Comparison of ENCODE assay signal across 12 cellular contexts in genomic region chr2:25794544-25795276, GRCh38.
DNase-seq lines count a peak whose midpoint lies in the region; ATAC-seq, FAIRE-seq and TF ChIP-seq lines count a peak whose summit lies in the region.
"Had no signal": no experiment of that assay in that cellular context is flagged by ENCODE, and none has a peak within 500 bp of the region (broad histone marks: within the 10 kb centered on the region; RNA-seq: fewer than 3 reads in every experiment).

No MANE protein-coding gene starts in this region.

- no peaks in the 10 kb centered on the region for H3K79me2 ChIP-seq in GM12878 (ENCODE audit: control insufficient read depth, insufficient read depth, low read length)

- H3K9me3 ChIP-seq in CD8-positive, alpha-beta memory T cell (ENCODE audit: low read length) = no peaks in the 10 kb centered on the region
- no peaks in the 10 kb centered on the region for H3K9me3 ChIP-seq in GM12878 (replicated peaks; ENCODE audit: control insufficient read depth, insufficient read depth, low read length)
- H3K9me3 ChIP-seq in tibial artery = no peaks in the 10 kb centered on the region
- H3K9me3 ChIP-seq in lower lobe of right lung = no peaks in the 10 kb centered on the region
- H3K9me3 ChIP-seq: adrenal gland had no signal

- no peak overlapping the region for H3K9ac ChIP-seq in GM12878 (ENCODE audit: control insufficient read depth, insufficient read depth, low read length)

- POLR2A ChIA-PET in CD8-positive, alpha-beta memory T cell (lab: Charles Lee) = interaction anchor here (0.5 to 1.5 kb wide), 4 partner anchors 15 to 84 kb away, joined by 3 to 6 read pairs (median 4); partner anchors contain the start of gene ASXL2
- POLR2A ChIA-PET in GM12878 (lab: Charles Lee) = interaction anchor here (0.7 to 1.0 kb wide), 4 partner anchors 8 to 123 kb away, joined by 3 to 4 read pairs (median 3); partner anchors contain the start of gene ASXL2

- no peaks in the 10 kb centered on the region for H3K9me3 Mint-ChIP-seq in CD8-positive, alpha-beta memory T cell

- H3K4me2 ChIP-seq in GM12878 (ENCODE audit: control insufficient read depth, insufficient read depth) = peak overlapping the region; percentile 53

- peak overlapping the region; percentile 89 to 99 (median 94) for H3K27ac Mint-ChIP-seq in CD8-positive, alpha-beta memory T cell

- in situ Hi-C loops in KBM-7 (cut with MboI; ENCODE audit: low pct_unique_long_range_greater_than_20kb, low sequenced_read_pairs) (no loop called here), GM12878 (cut with MboI) (no loop called here)

- H3K4me3 ChIP-seq in CD8-positive, alpha-beta memory T cell (ENCODE audit: low read length) = peak overlapping the region; percentile 57
- H3K4me3 ChIP-seq in GM12878 (peak overlapping the region; percentile 25; the same call in 1 of the 2 replicates), foreskin fibroblast (ENCODE audit: low read depth in 1 of 2, low read length in 2 of 2) (no peak overlapping the region), tibial artery (no peak overlapping the region), lower lobe of right lung (no peak overlapping the region)
- H3K4me3 ChIP-seq: adrenal gland, SK-N-MC had no signal

- BruUV-seq in GM12878 (replicated peaks; lab: Mats Ljungman, UMichigan) = no TSS peak

- TF ChIP-seq EP300 in GM12878 (IDR thresholded peaks at IDR 0.05; ENCODE audit: borderline replicate concordance in 1 of 2, control insufficient read depth in 1 of 2, low read depth in 2 of 2, low read length in 2 of 2) = no peak

- peaks cover 19 to 47% (median 31%) of the 10 kb centered on the region in 3 donors for H3K36me3 Mint-ChIP-seq in CD8-positive, alpha-beta memory T cell

- peak overlapping the region; percentile 87 to 95 (median 91) for H3K4me3 Mint-ChIP-seq in CD8-positive, alpha-beta memory T cell

- peaks cover 58% of the 10 kb centered on the region for H3K4me1 ChIP-seq in CD8-positive, alpha-beta memory T cell (ENCODE audit: insufficient read depth, low read length)
- H3K4me1 ChIP-seq in GM12878 (ENCODE audit: control insufficient read depth, insufficient read depth, low read length) (peaks cover 5% of the 10 kb centered on the region; the same call in 1 of the 2 replicates), tibial artery (no peaks in the 10 kb centered on the region), lower lobe of right lung (no peaks in the 10 kb centered on the region)

- DNase-seq in CD8-positive, alpha-beta memory T cell = peak in 2 of 5 donors; percentile 32 to 46
- peak; percentile 34 for DNase-seq in KBM-7
- DNase-seq in GM12878 (ENCODE audit: low read depth, low spot score) = peak; percentile 16
- no peak for DNase-seq in foreskin fibroblast
- no peak for DNase-seq in tibial artery
- no peak for DNase-seq in lower lobe of right lung
- DNase-seq: adrenal gland; NCI-H1417; stimulated activated CD4-positive, alpha-beta T cell treated with anti-CD3 and anti-CD28 coated beads, Interleukin-1b, Interleukin-23, amount 100 ng/mL, for 48 hours had no signal

- no peaks in the 10 kb centered on the region for H3K27me3 Mint-ChIP-seq in CD8-positive, alpha-beta memory T cell

- H3K36me3 ChIP-seq in CD8-positive, alpha-beta memory T cell (ENCODE audit: insufficient read depth, low read length) = peaks cover 15% of the 10 kb centered on the region
- H3K36me3 ChIP-seq in GM12878 (ENCODE audit: control insufficient read depth in 2 of 2, insufficient read depth in 2 of 2, low read length in 1 of 2) (no peaks in the 10 kb centered on the region), tibial artery (peaks cover 15 to 25% (median 17%) of the 10 kb centered on the region in 3 donors), lower lobe of right lung (peaks cover 36% of the 10 kb centered on the region)

- 47% methylated on average over 4 of the region's 4 CpGs for WGBS in GM12878 (ENCODE audit: insufficient coverage, insufficient replicate concordance, low lambda C conversion rate, missing lambda C conversion rate)

- CTCF ChIA-PET in CD8-positive, alpha-beta memory T cell (lab: Charles Lee) = interaction anchor here (0.5 to 2.3 kb wide), 4 partner anchors 57 to 533 kb away, joined by 3 to 8 read pairs (median 3); no protein-coding TSS in a partner anchor
- CTCF ChIA-PET in GM12878 (lab: Yijun Ruan, JAX) = interaction anchor here (0.9 to 2.8 kb wide), 5 partner anchors 13 to 188 kb away, joined by 3 to 15 read pairs (median 4); no protein-coding TSS in a partner anchor

- ATAC-seq in GM18909 (IDR thresholded peaks at IDR 0.05; ENCODE audit: poor library complexity, unreplicated experiment) = peak; percentile 62
- peak; percentile 81 for ATAC-seq in GM12878
- no peak for ATAC-seq in HG03520 (IDR thresholded peaks at IDR 0.05; ENCODE audit: unreplicated experiment)
- ATAC-seq in lower lobe of right lung = no peak

- FAIRE-seq in GM12878 (lab: Jason Lieb, UNC) = peak; percentile 90

- H3K27me3 ChIP-seq in CD8-positive, alpha-beta memory T cell (ENCODE audit: insufficient read depth, low read length, poor library complexity, severe bottlenecking) = no peaks in the 10 kb centered on the region
- no peaks in the 10 kb centered on the region for H3K27me3 ChIP-seq in GM12878 (replicated peaks in 1 of 2; ENCODE audit: control insufficient read depth in 2 of 2, insufficient read depth in 2 of 2, low read length in 1 of 2)
- no peaks in the 10 kb centered on the region for H3K27me3 ChIP-seq in tibial artery
- no peaks in the 10 kb centered on the region for H3K27me3 ChIP-seq in lower lobe of right lung (ENCODE audit: low read depth)
- H3K27me3 ChIP-seq: adrenal gland had no signal

- SMC1A ChIA-PET in GM12878 (lab: Charles Lee; ENCODE audit: uncharacterized antibody, unreplicated experiment) = interaction anchor here (0.6 to 2.9 kb wide), 16 partner anchors 10 to 644 kb away, joined by 3 to 26 read pairs (median 4); partner anchors contain the start of gene ASXL2

- peak overlapping the region; percentile 60 for H3K27ac ChIP-seq in CD8-positive, alpha-beta memory T cell (ENCODE audit: low read depth, low read length)
- H3K27ac ChIP-seq in GM12878 (ENCODE audit: control insufficient read depth, insufficient read depth) (peak overlapping the region; percentile 13; the same call in 1 of the 2 replicates), tibial artery (no peak overlapping the region), lower lobe of right lung (no peak overlapping the region)
- H3K27ac ChIP-seq: adrenal gland, SK-N-MC had no signal

- no peak overlapping the region for H2AFZ ChIP-seq in GM12878 (ENCODE audit: control insufficient read depth, low read depth, low read length)

- intact Hi-C loops in GM12878 (cut with micrococcal nuclease; ENCODE audit: unreplicated experiment) = loop anchor here (10.0 kb wide), 1 partner anchor 190 kb away; no protein-coding TSS in a partner anchor
- intact Hi-C loops in tibial artery (cut with DNase I; ENCODE audit: low total_unique reads) = no loop called here
- intact Hi-C loops in lower lobe of right lung (cut with DNase I) = no loop called here

- RAD21 ChIA-PET in GM12878 (lab: Charles Lee; ENCODE audit: unreplicated experiment) = interaction anchor here (0.8 to 1.6 kb wide), 4 partner anchors 15 to 228 kb away, joined by 3 to 5 read pairs (median 4); no protein-coding TSS in a partner anchor

- no peak for TF ChIP-seq CTCF in GM12878 (IDR thresholded peaks at IDR 0.05 in 2 of 3, conservative IDR thresholded peaks at IDR 0.05 in 1 of 3; ENCODE audit: control insufficient read depth in 2 of 3, extremely low read depth in 1 of 3, insufficient read depth in 1 of 3, low read depth in 3 of 3, low read length in 3 of 3)
- no peak for TF ChIP-seq CTCF in foreskin fibroblast (IDR thresholded peaks at IDR 0.05; ENCODE audit: low read depth, low read length)
- no peak for TF ChIP-seq CTCF in tibial artery (IDR thresholded peaks at IDR 0.05)
- no peak for TF ChIP-seq CTCF in lower lobe of right lung (IDR thresholded peaks at IDR 0.05)

- TF ChIP-seq POLR2A in GM12878 (IDR thresholded peaks at IDR 0.05; ENCODE audit: low read depth, low read length) = no peak

- no peaks in the 10 kb centered on the region for H4K20me1 ChIP-seq in GM12878 (ENCODE audit: control insufficient read depth, insufficient read depth)

- TF ChIP-seq RAD21 in GM12878 (IDR thresholded peaks at IDR 0.05; ENCODE audit: insufficient read depth, low read depth, low read length) = no peak

- peaks cover 80 to 94% (median 91%) of the 10 kb centered on the region in 3 donors for H3K4me1 Mint-ChIP-seq in CD8-positive, alpha-beta memory T cell

TF ChIP-seq in GM12878, 131 proteins besides CTCF, POLR2A, EP300 and RAD21 (continues in another document):
- no peak for TF ChIP-seq CREM (IDR thresholded peaks at IDR 0.05; ENCODE audit: low read depth)
- TF ChIP-seq RUNX3 (IDR thresholded peaks at IDR 0.05; ENCODE audit: low read length) = peak; percentile 52
- TF ChIP-seq SRF (IDR thresholded peaks at IDR 0.05; ENCODE audit: low read depth in 2 of 2, low read length in 2 of 2) = no peak
- no peak for TF ChIP-seq ASH2L (IDR thresholded peaks at IDR 0.05; ENCODE audit: borderline replicate concordance, low read depth)
- no peak for TF ChIP-seq HDAC2 (IDR thresholded peaks at IDR 0.05)
- no peak for TF ChIP-seq EGR1 (IDR thresholded peaks at IDR 0.05; ENCODE audit: borderline replicate concordance in 1 of 2, low read depth in 2 of 2, low read length in 2 of 2)
- TF ChIP-seq GATAD2B (conservative IDR thresholded peaks at IDR 0.05; ENCODE audit: low read depth) = no peak
- no peak for TF ChIP-seq SMAD1 (IDR thresholded peaks at IDR 0.05; ENCODE audit: low read depth, partially characterized antibody)
- peak; percentile 73 for TF ChIP-seq ATF7 (IDR thresholded peaks at IDR 0.05; ENCODE audit: low read depth)
- no peak for TF ChIP-seq IRF5 (IDR thresholded peaks at IDR 0.05; ENCODE audit: borderline replicate concordance)
- no peak for TF ChIP-seq ZNF217 (IDR thresholded peaks at IDR 0.05)

Comparison
In these comparisons a context has a peak if more than half of its experiments do, and no peak if none do; other contexts are left out.
1. DNase-seq: peak in KBM-7 (single experiment) and GM12878 (single experiment); none in foreskin fibroblast (0 of 2), tibial artery (0 of 2) and lower lobe of right lung (single experiment).
2. H3K27ac ChIP-seq: peak in CD8-positive, alpha-beta memory T cell (single experiment) and GM12878 (single experiment); none in tibial artery (0 of 2) and lower lobe of right lung (single experiment).
3. H3K4me3 ChIP-seq: peak in CD8-positive, alpha-beta memory T cell (single experiment) and GM12878 (single experiment); none in foreskin fibroblast (0 of 2), tibial artery (0 of 2) and lower lobe of right lung (single experiment).
4. ATAC-seq: peak in GM18909 (single experiment) and GM12878 (single experiment); none in HG03520 (single experiment) and lower lobe of right lung (0 of 2).